Comparison of ENCODE assay signal across 17 cellular contexts in the genomic region with DNA sequence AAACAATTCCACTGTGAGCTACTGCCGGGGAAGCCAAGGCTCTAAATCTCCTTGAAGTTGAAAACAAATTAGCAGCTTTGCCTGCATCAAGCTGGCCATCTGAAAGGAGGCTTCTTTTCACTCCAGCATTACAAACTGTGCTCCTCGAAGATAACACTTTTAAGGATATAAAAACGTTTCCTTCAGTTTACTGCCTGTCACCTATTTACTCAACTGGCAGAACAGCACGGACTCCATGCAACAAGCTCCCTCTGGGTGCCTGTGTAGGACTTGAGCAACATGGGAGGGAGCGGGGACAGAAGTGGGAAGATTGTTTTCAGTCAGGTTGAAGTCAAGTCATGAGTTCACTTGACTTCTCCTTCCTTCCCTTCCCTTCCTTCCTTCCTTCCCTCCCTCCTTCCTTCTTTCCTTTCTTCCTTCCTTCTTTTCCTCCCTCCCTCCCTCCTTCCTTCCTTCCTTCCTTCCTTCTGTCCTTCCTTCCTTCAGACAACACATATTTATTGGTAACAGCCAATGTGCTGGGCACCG.
DNase-seq lines count a peak whose midpoint lies in the region; ATAC-seq and TF ChIP-seq lines count a peak whose summit lies in the region.
"Had no signal": no experiment of that assay in that cellular context is flagged by ENCODE, and none has a peak within 500 bp of the region (broad histone marks: within the 10 kb centered on the region; RNA-seq: fewer than 3 reads in every experiment).

No MANE protein-coding gene starts in this region.

- no peak overlapping the region for H3K4me3 ChIP-seq in BLaER1 treated with 17β-estradiol and CSF1 and Interleukin-3, amounts not matched to agents 10 nM and 100 nM
- H3K4me3 ChIP-seq in Panc1 (ENCODE audit: low read depth in 2 of 2, low read length in 2 of 2) = no peak overlapping the region
- H3K4me3 ChIP-seq in rectal smooth muscle tissue (ENCODE audit: low read length) = no peak overlapping the region
- H3K4me3 ChIP-seq: lung had no signal

- CTCF ChIA-PET in Panc1 (lab: Charles Lee) = no interaction called here

- no peak overlapping the region for H3K27ac ChIP-seq in BLaER1 treated with 17β-estradiol and CSF1 and Interleukin-3, amounts not matched to agents 10 nM and 100 nM
- H3K27ac ChIP-seq in Panc1 (ENCODE audit: low read length) (peak overlapping the region; percentile 93), rectal smooth muscle tissue (ENCODE audit: low read depth, low read length) (peak overlapping the region; percentile 62)

- H3K27me3 ChIP-seq in BLaER1 treated with 17β-estradiol and CSF1 and Interleukin-3, amounts not matched to agents 10 nM and 100 nM = no peaks in the 10 kb centered on the region
- no peaks in the 10 kb centered on the region for H3K27me3 ChIP-seq in Panc1 (ENCODE audit: control insufficient read depth, insufficient read depth, low read length)
- H3K27me3 ChIP-seq in rectal smooth muscle tissue (ENCODE audit: control insufficient read depth, insufficient read depth, low read length) = no peaks in the 10 kb centered on the region

- H3K36me3 ChIP-seq in BLaER1 treated with 17β-estradiol and CSF1 and Interleukin-3, amounts not matched to agents 10 nM and 100 nM = peaks cover 0 to 99% (median 24%) of the 10 kb centered on the region in 11 experiments; a peak in 14 of 22 replicates
- H3K36me3 ChIP-seq in Panc1 (ENCODE audit: control insufficient read depth, insufficient read depth, low read length) (no peaks in the 10 kb centered on the region), rectal smooth muscle tissue (ENCODE audit: control insufficient read depth, insufficient read depth, low read length) (no peaks in the 10 kb centered on the region)

- peaks cover 0 to 100% (median 0%) of the 10 kb centered on the region in 11 experiments; a peak in 5 of 22 replicates for H4K20me1 ChIP-seq in BLaER1 treated with 17β-estradiol and CSF1 and Interleukin-3, amounts not matched to agents 10 nM and 100 nM

- H3K4me1 ChIP-seq in BLaER1 treated with 17β-estradiol and CSF1 and Interleukin-3, amounts not matched to agents 10 nM and 100 nM = peaks cover 0 to 42% (median 16%) of the 10 kb centered on the region in 10 experiments; a peak in 16 of 20 replicates
- peaks cover 72% of the 10 kb centered on the region for H3K4me1 ChIP-seq in Panc1 (ENCODE audit: control insufficient read depth, insufficient read depth, low read length)
- peaks cover 25% of the 10 kb centered on the region for H3K4me1 ChIP-seq in rectal smooth muscle tissue (ENCODE audit: control insufficient read depth, insufficient read depth, low read length)

- no peak overlapping the region for H3K9ac ChIP-seq in BLaER1 treated with 17β-estradiol and CSF1 and Interleukin-3, amounts not matched to agents 10 nM and 100 nM
- H3K9ac ChIP-seq in rectal smooth muscle tissue (ENCODE audit: low read length) = no peak overlapping the region

- peak overlapping the region in 9 of 11 experiments; percentile 2 to 51 (median 27); a peak in 12 of 22 replicates for H3K4me2 ChIP-seq in BLaER1 treated with 17β-estradiol and CSF1 and Interleukin-3, amounts not matched to agents 10 nM and 100 nM

- peak; percentile 55 for ATAC-seq in Panc1
- ATAC-seq in left colon = peak; percentile 58
- ATAC-seq: effector memory CD8-positive, alpha-beta T cell had no signal

- 0 out of 22 replicates have a peak, but pooled peaks cover 0 to 3% (median 0%) of the 10 kb centered on the region in 11 experiments for H3K9me3 ChIP-seq in BLaER1 treated with 17β-estradiol and CSF1 and Interleukin-3, amounts not matched to agents 10 nM and 100 nM (replicated peaks in 1 of 11)
- H3K9me3 ChIP-seq in Panc1 (ENCODE audit: control insufficient read depth, insufficient read depth, low read depth, low read length) = no peaks in the 10 kb centered on the region

- DNase-seq in Panc1 (ENCODE audit: low read depth, low spot score) (no peak), left colon (no peak), NCI-H345 treated with DMSO at 0.1 percent for 48 hours (lab: John Stamatoyannopoulos, UW; ENCODE audit: unreplicated experiment) (no peak), hippocampal formation (lab: John Stamatoyannopoulos, UW) (no peak), cerebellar cortex (ENCODE audit: low spot score) (no peak)
- no peak for DNase-seq in activated T-cell treated with anti-CD3 and anti-CD28 coated beads, Interleukin-2, amount 50 U/mL, for 1 hour
- DNase-seq: activated CD4-positive, alpha-beta memory T cell treated with anti-CD3 and anti-CD28 coated beads for 36 hours; activated naive CD8-positive, alpha-beta T cell treated with anti-CD3 and anti-CD28 coated beads, Interleukin-2, amount 10 ng/mL, durations not matched to agents 7 days and 5 days; activated T-cell treated with anti-CD3 and anti-CD28 coated beads, Interleukin-2, amount 50 U/mL, for 48 hours; CD8-positive, alpha-beta memory T cell; effector memory CD8-positive, alpha-beta T cell; MM.1S; NCI-H2081 treated with DMSO at 0.1 percent for 48 hours; stimulated activated CD4-positive, alpha-beta T cell treated with anti-CD3 and anti-CD28 coated beads, Interleukin-4, amount 100 ng/mL, for 4 hours had no signal

- TF ChIP-seq CTCF in Panc1 (IDR thresholded peaks at IDR 0.05) = no peak

- POLR2A ChIA-PET in Panc1 (lab: Charles Lee) = no interaction called here

- in situ Hi-C loops in Panc1 (cut with HindIII; ENCODE audit: low pct_unique_long_range_greater_than_20kb, low sequenced_read_pairs) = no loop called here

- no TSS peak for BruUV-seq in Panc1 (replicated peaks; lab: Mats Ljungman, UMichigan)

- intact Hi-C loops in Panc1 (cut with micrococcal nuclease; ENCODE audit: unreplicated experiment) = no loop called here
- intact Hi-C loops in left colon (cut with DNase I, micrococcal nuclease) = no loop called here

Comparison
In these comparisons a context has a peak if more than half of its experiments do, and no peak if none do; other contexts are left out.
1. H3K27ac ChIP-seq: peak in Panc1 (single experiment) and rectal smooth muscle tissue (single experiment); none in BLaER1 treated with 17β-estradiol and CSF1 and Interleukin-3, amounts not matched to agents 10 nM and 100 nM (0 of 11).